Comparison of ENCODE assay signal across 17 cellular contexts in genomic region chr6:128465368-128466343, GRCh38.
"Had no signal": no experiment of that assay in that cellular context is flagged by ENCODE, and none has a peak within 500 bp of the region (broad histone marks: within the 10 kb centered on the region; RNA-seq: fewer than 3 reads in every experiment).

No MANE protein-coding gene starts in this region.

- H3K36me3 Mint-ChIP-seq: natural killer cell treated with Interleukin-12 subunit alpha and Interleukin-12 subunit beta and Interleukin-15 and Interleukin-18, amount 100 ng/mL, for 72 hours had no signal

- H3K27me3 ChIP-seq: breast epithelium, gastrocnemius medialis, heart right ventricle, left lung had no signal

- H3K4me1 Mint-ChIP-seq: activated CD4-positive, alpha-beta memory T cell treated with anti-CD3 and anti-CD28 coated beads, Interleukin-2, amount 10 ng/mL, durations not matched to agents 7 days and 5 days; activated naive CD8-positive, alpha-beta T cell treated with anti-CD3 and anti-CD28 coated beads, Interleukin-2, amount 10 ng/mL, durations not matched to agents 7 days and 5 days; stimulated activated naive CD8-positive, alpha-beta T cell treated with anti-CD3 and anti-CD28 coated beads, Interleukin-15, amount 100 ng/mL, for 72 hours had no signal

- H3K27ac Mint-ChIP-seq: activated CD4-positive, alpha-beta memory T cell treated with anti-CD3 and anti-CD28 coated beads, Interleukin-2, amount 10 ng/mL, durations not matched to agents 7 days and 5 days; activated naive CD8-positive, alpha-beta T cell treated with anti-CD3 and anti-CD28 coated beads, Interleukin-2, amount 10 ng/mL, durations not matched to agents 7 days and 5 days; activated T-cell treated with anti-CD3 and anti-CD28 coated beads, Interleukin-2, amount 50 U/mL, for 72 hours; natural killer cell treated with Interleukin-12 subunit alpha and Interleukin-12 subunit beta and Interleukin-15 and Interleukin-18, amount 100 ng/mL, for 72 hours; stimulated activated naive CD8-positive, alpha-beta T cell treated with anti-CD3 and anti-CD28 coated beads, Interleukin-15, amount 100 ng/mL, for 72 hours; T-helper 2 cell treated with Interferon-gamma antibody and Interleukin-4, amounts not matched to agents 5 μg/mL and 100 μg/mL, for 36 hours had no signal

- H3K4me3 ChIP-seq: breast epithelium, gastrocnemius medialis, heart right ventricle, left lung had no signal

- H3K4me3 Mint-ChIP-seq: activated CD4-positive, alpha-beta memory T cell treated with anti-CD3 and anti-CD28 coated beads, Interleukin-2, amount 10 ng/mL, durations not matched to agents 7 days and 5 days; activated naive CD8-positive, alpha-beta T cell treated with anti-CD3 and anti-CD28 coated beads, Interleukin-2, amount 10 ng/mL, durations not matched to agents 7 days and 5 days; activated T-cell treated with anti-CD3 and anti-CD28 coated beads, Interleukin-2, amount 50 U/mL, for 72 hours; natural killer cell treated with Interleukin-12 subunit alpha and Interleukin-12 subunit beta and Interleukin-15 and Interleukin-18, amount 100 ng/mL, for 72 hours; stimulated activated naive CD8-positive, alpha-beta T cell treated with anti-CD3 and anti-CD28 coated beads, Interleukin-15, amount 100 ng/mL, for 72 hours; T-helper 2 cell treated with Interferon-gamma antibody and Interleukin-4, amounts not matched to agents 5 μg/mL and 100 μg/mL, for 36 hours had no signal

- H3K9me3 Mint-ChIP-seq: activated CD4-positive, alpha-beta memory T cell treated with anti-CD3 and anti-CD28 coated beads, Interleukin-2, amount 10 ng/mL, durations not matched to agents 7 days and 5 days; activated T-cell treated with anti-CD3 and anti-CD28 coated beads, Interleukin-2, amount 50 U/mL, for 72 hours; natural killer cell treated with Interleukin-12 subunit alpha and Interleukin-12 subunit beta and Interleukin-15 and Interleukin-18, amount 100 ng/mL, for 72 hours; stimulated activated naive CD8-positive, alpha-beta T cell treated with anti-CD3 and anti-CD28 coated beads, Interleukin-15, amount 100 ng/mL, for 72 hours; T-helper 2 cell treated with Interferon-gamma antibody and Interleukin-4, amounts not matched to agents 5 μg/mL and 100 μg/mL, for 36 hours had no signal

- H3K36me3 ChIP-seq: breast epithelium, gastrocnemius medialis, heart right ventricle, left lung had no signal

- H3K27me3 Mint-ChIP-seq: activated CD4-positive, alpha-beta memory T cell treated with anti-CD3 and anti-CD28 coated beads, Interleukin-2, amount 10 ng/mL, durations not matched to agents 7 days and 5 days; activated naive CD8-positive, alpha-beta T cell treated with anti-CD3 and anti-CD28 coated beads, Interleukin-2, amount 10 ng/mL, durations not matched to agents 7 days and 5 days; natural killer cell treated with Interleukin-12 subunit alpha and Interleukin-12 subunit beta and Interleukin-15 and Interleukin-18, amount 100 ng/mL, for 72 hours; stimulated activated naive CD8-positive, alpha-beta T cell treated with anti-CD3 and anti-CD28 coated beads, Interleukin-15, amount 100 ng/mL, for 72 hours had no signal

- H3K27ac ChIP-seq: breast epithelium, gastrocnemius medialis, heart right ventricle, left lung had no signal

- ATAC-seq: activated T-cell treated with anti-CD3 and anti-CD28 coated beads, Interleukin-2, amount 50 U/mL, for 72 hours; gastrocnemius medialis; left lung; natural killer cell treated with Interleukin-12 subunit alpha and Interleukin-12 subunit beta and Interleukin-15 and Interleukin-18, amount 100 ng/mL, for 72 hours; stimulated activated naive CD8-positive, alpha-beta T cell treated with anti-CD3 and anti-CD28 coated beads, Interleukin-15, amount 100 ng/mL, for 72 hours had no signal

- H3K9me3 ChIP-seq: breast epithelium, gastrocnemius medialis, heart right ventricle, left lung had no signal

- H3K4me1 ChIP-seq: breast epithelium, left lung had no signal

- DNase-seq: activated CD4-positive, alpha-beta memory T cell treated with anti-CD3 and anti-CD28 coated beads, Interleukin-2, amount 10 ng/mL, durations not matched to agents 7 days and 5 days; activated CD4-positive, alpha-beta T cell treated with anti-CD3 and anti-CD28 coated beads for 1 hour; activated CD8-positive, alpha-beta memory T cell treated with anti-CD3 and anti-CD28 coated beads, Interleukin-2, amount 50 U/mL, for 4 hours; activated gamma-delta T cell treated with Interleukin-2 at 50 U/mL for 16 hours; activated naive CD8-positive, alpha-beta T cell treated with anti-CD3 and anti-CD28 coated beads, Interleukin-2, amount 10 ng/mL, durations not matched to agents 7 days and 5 days; activated T-cell treated with anti-CD3 and anti-CD28 coated beads, Interleukin-2, amount 50 U/mL, for 72 hours; anterior cingulate cortex; gastrocnemius medialis; heart right ventricle; left lung; mesenchymal stem cell; occipital lobe; stimulated activated CD4-positive, alpha-beta T cell treated with anti-CD3 and anti-CD28 coated beads, Interleukin-4, amount 100 ng/mL, for 1 hour; stimulated activated naive CD8-positive, alpha-beta T cell treated with anti-CD3 and anti-CD28 coated beads, Interleukin-15, amount 100 ng/mL, for 72 hours had no signal
